Comparison of ENCODE assay signal across 8 cellular contexts in the genomic region with DNA sequence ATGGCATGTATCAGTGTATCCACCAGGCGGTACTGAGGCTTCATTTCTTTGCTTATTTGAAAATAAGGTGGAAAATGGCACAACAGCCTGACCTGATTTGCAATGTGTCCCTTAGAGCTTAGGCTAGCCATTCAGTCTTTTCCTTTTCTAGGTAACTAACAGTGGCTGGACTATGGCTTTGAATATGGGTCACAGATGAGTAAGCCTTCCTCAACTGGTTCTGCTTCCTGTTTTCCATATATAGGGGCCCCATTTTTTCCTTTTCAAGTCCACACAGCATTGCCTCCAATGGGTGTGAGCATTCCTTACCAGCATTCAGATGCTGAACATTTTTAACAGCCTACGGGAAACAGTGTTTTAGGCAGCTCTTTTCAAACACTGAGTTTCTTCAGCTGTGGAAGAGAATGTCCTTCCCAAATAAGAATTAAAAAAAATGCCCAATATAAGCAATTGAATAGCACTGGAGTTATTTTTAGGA. TPM values are rescaled to one million over a fixed set of nuclear protein-coding genes. Genes with fewer than 3 reads are reported as not detected.
A peak's percentile ranks its signal among the peaks of the same experiment; 100 is the strongest.
DNase-seq lines count a peak whose midpoint lies in the region; ATAC-seq and TF ChIP-seq lines count a peak whose summit lies in the region.

No MANE protein-coding gene starts in this region.

- WGBS in stomach, 5 donors = 46 to 84% (median 61%) methylated on average over 2 of the region's 2 CpGs

- peak; percentile 97 for DNase-seq in HCEC 1CT
- DNase-seq in activated B cell treated with CpG ODN at 0.5 μM for 24 hours = no peak
- DNase-seq in iPS DF 19.7 (ENCODE audit: low read depth, low spot score) = peak; percentile 68
- DNase-seq in stomach = no peak
- DNase-seq in natural killer cell = no peak
- no peak for DNase-seq in BE2C
- DNase-seq in activated CD4-positive, CD25-positive, alpha-beta regulatory T cell (lab: John Stamatoyannopoulos, UW) = no peak

- H3K4me3 ChIP-seq in stomach (no peak overlapping the region), BE2C (ENCODE audit: low read depth, low read length) (no peak overlapping the region)

- H3K4me1 ChIP-seq in stomach (peaks cover 10 to 44% (median 25%) of the 10 kb centered on the region in 4 donors), BE2C (peaks cover 6% of the 10 kb centered on the region)

- peak overlapping the region; percentile 38 to 98 (median 78) for H3K27ac ChIP-seq in stomach

- H3K27me3 Mint-ChIP-seq in activated B cell treated with CpG ODN at 0.5 μM for 24 hours = no peaks in the 10 kb centered on the region
- H3K27me3 Mint-ChIP-seq in natural killer cell (ENCODE audit: low read depth in 2 of 2) = no peaks in the 10 kb centered on the region

- H3K9me3 Mint-ChIP-seq in activated B cell treated with CpG ODN at 0.5 μM for 24 hours = no peaks in the 10 kb centered on the region
- H3K9me3 Mint-ChIP-seq in natural killer cell = no peaks in the 10 kb centered on the region

- ATAC-seq in activated B cell treated with CpG ODN at 0.5 μM for 24 hours (ENCODE audit: low read depth) (no peak), HG03095 (IDR thresholded peaks at IDR 0.05; ENCODE audit: unreplicated experiment) (no peak), natural killer cell (no peak)

- POLR2A ChIA-PET in activated B cell treated with CpG ODN at 0.5 μM for 24 hours (lab: Charles Lee) = interaction anchor here (1.1 to 1.4 kb wide), 3 partner anchors 9 to 19 kb away, joined by 4 to 8 read pairs (median 4); no protein-coding TSS in a partner anchor

- H3K4me1 Mint-ChIP-seq in activated B cell treated with CpG ODN at 0.5 μM for 24 hours (peaks cover 41% of the 10 kb centered on the region), natural killer cell (peaks cover 15 to 18% of the 10 kb centered on the region in 2 donors)

- H3K27me3 ChIP-seq in stomach = no peaks in the 10 kb centered on the region
- H3K27me3 ChIP-seq in BE2C = no peaks in the 10 kb centered on the region

- H3K4me3 Mint-ChIP-seq in activated B cell treated with CpG ODN at 0.5 μM for 24 hours (no peak overlapping the region), natural killer cell (no peak overlapping the region)

- peaks cover 2% of the 10 kb centered on the region for H3K36me3 Mint-ChIP-seq in activated B cell treated with CpG ODN at 0.5 μM for 24 hours (ENCODE audit: low read depth)
- H3K36me3 Mint-ChIP-seq in natural killer cell = no peaks in the 10 kb centered on the region

- no peaks in the 10 kb centered on the region for H3K9me3 ChIP-seq in stomach
- H3K9me3 ChIP-seq in BE2C = no peaks in the 10 kb centered on the region

- no peak for TF ChIP-seq POLR2A in stomach (IDR thresholded peaks at IDR 0.05)

- TF ChIP-seq EP300 in stomach (IDR thresholded peaks at IDR 0.05) = no peak

- intact Hi-C loops in activated B cell treated with CpG ODN at 0.5 μM for 24 hours (cut with micrococcal nuclease) = loop anchor here (1.0 kb wide), 1 partner anchor 172 kb away; no protein-coding TSS in a partner anchor
- intact Hi-C loops in stomach (cut with DNase I; ENCODE audit: low total_unique reads) = no loop called here
- intact Hi-C loops in natural killer cell (cut with micrococcal nuclease) = no loop called here

- no peak for TF ChIP-seq CTCF in activated B cell treated with CpG ODN at 0.5 μM for 24 hours (IDR thresholded peaks at IDR 0.05)
- TF ChIP-seq CTCF in stomach (IDR thresholded peaks at IDR 0.05) = no peak
- no peak for TF ChIP-seq CTCF in natural killer cell (IDR thresholded peaks at IDR 0.05)
- TF ChIP-seq CTCF in BE2C (IDR thresholded peaks at IDR 0.05; ENCODE audit: low read depth, low read length) = no peak

- H3K36me3 ChIP-seq in stomach (no peaks in the 10 kb centered on the region), BE2C (peaks cover 3% of the 10 kb centered on the region; the same call in 1 of the 2 replicates)

- H3K27ac Mint-ChIP-seq in activated B cell treated with CpG ODN at 0.5 μM for 24 hours = peak overlapping the region; percentile 95
- H3K27ac Mint-ChIP-seq in natural killer cell = no peak overlapping the region

- CTCF ChIA-PET in activated B cell treated with CpG ODN at 0.5 μM for 24 hours (lab: Charles Lee) = no interaction called here

RNA-seq across cellular contexts. Expression of a gene that starts 3.9 kb away (rescaled TPM):
- total RNA-seq in activated B cell treated with CpG ODN at 0.5 μM for 24 hours = 80.3 and 87.4 TPM in 2 replicates
- 100 to 1,000 TPM; 134 to 909 (median 278) TPM for total RNA-seq in stomach
- polyA plus RNA-seq in stomach = 10 to 100 TPM; 57.9 to 97.9 (median 91.4) TPM
- 100 to 1,000 TPM; 175 to 280 (median 202) TPM for total RNA-seq in natural killer cell
- polyA plus RNA-seq in BE2C (2012; ENCODE audit: insufficient read depth, insufficient read length, low read depth) = 164 TPM

Comparison
In these comparisons a context has a peak if more than half of its experiments do, and no peak if none do; other contexts are left out.
1. DNase-seq: peak in HCEC 1CT (single experiment) and iPS DF 19.7 (single experiment); none in activated B cell treated with CpG ODN at 0.5 μM for 24 hours (single experiment), stomach (single experiment), natural killer cell (single experiment), BE2C (single experiment) and activated CD4-positive, CD25-positive, alpha-beta regulatory T cell (0 of 4).